In the genomic region with DNA sequence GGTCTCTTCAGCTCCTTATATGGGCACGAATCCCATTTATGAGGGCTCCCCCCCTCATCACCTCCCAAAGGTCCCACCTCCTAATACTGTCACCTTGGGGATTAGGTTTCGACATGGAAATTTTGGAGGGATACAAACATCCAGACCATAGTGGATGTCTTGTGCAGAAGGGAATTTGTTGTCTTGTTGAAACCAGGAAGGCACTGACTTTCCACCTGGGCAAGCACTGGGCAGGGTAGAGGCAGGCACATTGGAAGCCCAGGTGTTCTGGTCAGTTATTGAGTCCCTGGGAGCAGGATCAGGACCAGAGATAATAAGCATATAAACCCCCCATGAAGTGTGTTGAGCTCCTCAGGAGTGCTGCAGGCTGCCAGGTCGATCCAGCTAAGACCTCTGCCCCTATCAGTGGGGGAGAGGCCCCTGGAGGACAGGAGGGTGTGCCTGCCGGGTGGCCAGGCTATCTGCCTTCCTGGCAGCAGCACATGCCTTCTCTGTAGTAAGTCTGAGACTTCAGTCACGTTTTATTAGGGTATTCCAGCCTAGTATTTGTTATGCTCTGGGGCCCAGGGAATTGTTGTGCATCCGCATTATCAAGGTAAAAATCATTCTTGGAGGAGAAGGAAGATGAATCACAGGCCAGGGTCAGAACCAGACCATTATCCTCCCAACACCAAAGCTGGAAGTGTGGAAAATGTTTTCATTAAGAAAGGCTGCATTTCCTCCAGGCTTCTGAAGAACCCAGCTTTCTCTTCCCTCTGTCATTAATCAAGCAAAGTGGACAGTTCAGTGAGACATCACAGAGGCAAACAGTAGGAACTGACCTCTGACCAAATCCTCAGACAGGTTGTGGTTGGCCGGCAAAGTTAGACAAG, we compare ENCODE assay signal across 17 cellular contexts.
DNase-seq lines count a peak whose midpoint lies in the region; ATAC-seq and TF ChIP-seq lines count a peak whose summit lies in the region.
"Had no signal": no experiment of that assay in that cellular context is flagged by ENCODE, and none has a peak within 500 bp of the region (broad histone marks: within the 10 kb centered on the region; RNA-seq: fewer than 3 reads in every experiment).

No MANE protein-coding gene starts in this region.

- in situ Hi-C loops in Caki2 (cut with HindIII; ENCODE audit: low pct_unique_long_range_greater_than_20kb, low sequenced_read_pairs), result no loop called here

- H3K27ac Mint-ChIP-seq in T-helper 17 cell (peak overlapping the region; percentile 14), nephron progenitor cell (peak overlapping the region; percentile 89)
- H3K27ac Mint-ChIP-seq: CD4-positive, alpha-beta memory T cell had no signal

- H3K27me3 Mint-ChIP-seq in T-helper 17 cell, result peaks cover 40% of the 10 kb centered on the region
- H3K27me3 Mint-ChIP-seq in nephron progenitor cell (ENCODE audit: low read depth, poor library complexity), result no peaks in the 10 kb centered on the region

- no peak for TF ChIP-seq POLR2A in GM18505 (IDR thresholded peaks at IDR 0.05; ENCODE audit: borderline replicate concordance, extremely low read depth, insufficient read depth, insufficient read length)

- ATAC-seq in T-helper 17 cell (no peak), GM18505 (IDR thresholded peaks at IDR 0.05; ENCODE audit: unreplicated experiment) (no peak)
- ATAC-seq: A549 had no signal

- H3K4me3 Mint-ChIP-seq in T-helper 17 cell (no peak overlapping the region), nephron progenitor cell (no peak overlapping the region)
- H3K4me3 Mint-ChIP-seq: CD4-positive, alpha-beta memory T cell; H9 had no signal

- no peak for TF ChIP-seq CTCF in nephron progenitor cell (IDR thresholded peaks at IDR 0.05)

- H3K36me3 Mint-ChIP-seq in T-helper 17 cell (ENCODE audit: low read depth), result no peaks in the 10 kb centered on the region
- no peaks in the 10 kb centered on the region for H3K36me3 Mint-ChIP-seq in nephron progenitor cell (ENCODE audit: low read depth)
- H3K36me3 Mint-ChIP-seq: CD4-positive, alpha-beta memory T cell had no signal

- H3K9me3 Mint-ChIP-seq in nephron progenitor cell, result no peaks in the 10 kb centered on the region

- DNase-seq in Caki2 (ENCODE audit: low read depth), result peak; percentile 54
- no peak for DNase-seq in T-helper 17 cell
- peak; percentile 57 for DNase-seq in islet precursor cell
- no peak for DNase-seq in nephron progenitor cell
- no peak for DNase-seq in activated gamma-delta T cell (lab: John Stamatoyannopoulos, UW)
- DNase-seq in RPMI8226, result no peak
- no peak for DNase-seq in mucosa of gallbladder (ENCODE audit: low spot score)
- DNase-seq: CD4-positive, alpha-beta memory T cell; DND-41; H9; NCI-H1105 treated with DMSO at 0.1 percent for 48 hours; NCI-H1694; NCI-H748 treated with DMSO at 0.1 percent for 48 hours; Right ventricle myocardium superior had no signal

- no peaks in the 10 kb centered on the region for H3K9me3 ChIP-seq in T-helper 17 cell (ENCODE audit: control insufficient read depth, low read length, poor library complexity, severe bottlenecking)
- H3K9me3 ChIP-seq: A549, BLaER1 had no signal

- no peaks in the 10 kb centered on the region for H3K4me1 Mint-ChIP-seq in T-helper 17 cell
- H3K4me1 Mint-ChIP-seq in nephron progenitor cell, result peaks cover 39% of the 10 kb centered on the region
- H3K4me1 Mint-ChIP-seq: CD4-positive, alpha-beta memory T cell had no signal

Comparison
In these comparisons a context has a peak if more than half of its experiments do, and no peak if none do; other contexts are left out.
1. DNase-seq: peak in Caki2 (single experiment) and islet precursor cell (single experiment); none in T-helper 17 cell (0 of 3), nephron progenitor cell (single experiment), activated gamma-delta T cell (single experiment), RPMI8226 (single experiment) and mucosa of gallbladder (single experiment).